In genomic region chr2:205708231-205708631, GRCh38 we compare ENCODE assay signal across 13 cellular contexts. TPM values are rescaled to one million over a fixed set of nuclear protein-coding genes. Genes with fewer than 3 reads are reported as not detected.
DNase-seq lines count a peak whose midpoint lies in the region; ATAC-seq and TF ChIP-seq lines count a peak whose summit lies in the region.
"Had no signal": no experiment of that assay in that cellular context is flagged by ENCODE, and none has a peak within 500 bp of the region (broad histone marks: within the 10 kb centered on the region; RNA-seq: fewer than 3 reads in every experiment).

No MANE protein-coding gene starts in this region.

- H3K4me1 Mint-ChIP-seq in memory B cell: peaks cover 24% of the 10 kb centered on the region

- H3K36me3 Mint-ChIP-seq in memory B cell: no peaks in the 10 kb centered on the region
- H3K36me3 Mint-ChIP-seq: activated naive CD8-positive, alpha-beta T cell treated with anti-CD3 and anti-CD28 coated beads for 36 hours had no signal

- no peak overlapping the region for H3K27ac ChIP-seq in OCI-LY7 (ENCODE audit: low read depth, low read length, poor library complexity, severe bottlenecking)
- peak overlapping the region; percentile 43 for H3K27ac ChIP-seq in suprapubic skin
- H3K27ac ChIP-seq: WERI-Rb-1 had no signal

- peak overlapping the region; percentile 91 for H3K27ac Mint-ChIP-seq in memory B cell
- H3K27ac Mint-ChIP-seq: activated naive CD8-positive, alpha-beta T cell treated with anti-CD3 and anti-CD28 coated beads for 36 hours; type B pancreatic cell had no signal

- no peaks in the 10 kb centered on the region for H3K27me3 Mint-ChIP-seq in memory B cell
- H3K27me3 Mint-ChIP-seq: activated naive CD8-positive, alpha-beta T cell treated with anti-CD3 and anti-CD28 coated beads for 36 hours had no signal

- POLR2A ChIA-PET in OCI-LY7 (lab: Charles Lee): interaction anchor here (0.6 kb wide), 1 partner anchor 11 kb away, joined by 3 read pairs; no protein-coding TSS in a partner anchor

- no peaks in the 10 kb centered on the region for H3K79me2 ChIP-seq in OCI-LY7 (ENCODE audit: insufficient read depth, low read depth, low read length)

- H3K4me2 ChIP-seq in OCI-LY7 (ENCODE audit: low read length): no peak overlapping the region

- intact Hi-C loops in OCI-LY7 (cut with micrococcal nuclease; ENCODE audit: unreplicated experiment): loop anchor here (10.0 kb wide), 1 partner anchor 377 kb away; the partner anchor contains the start of gene INO80D

- H3K9me3 ChIP-seq in OCI-LY7 (ENCODE audit: low read length) (no peaks in the 10 kb centered on the region), suprapubic skin (no peaks in the 10 kb centered on the region)

- DNase-seq in OCI-LY7 (ENCODE audit: low spot score): no peak
- DNase-seq in dermis blood vessel endothelial cell: peak; percentile 93
- no peak for DNase-seq in memory B cell (ENCODE audit: low spot score in 2 of 2)
- no peak for DNase-seq in suprapubic skin (ENCODE audit: low spot score in 2 of 2)
- no peak for DNase-seq in islet precursor cell
- DNase-seq in activated CD4-positive, alpha-beta T cell treated with anti-CD3 and anti-CD28 coated beads, Interleukin-2, amount 50 U/mL, for 4 hours: no peak
- DNase-seq: activated naive CD8-positive, alpha-beta T cell treated with anti-CD3 and anti-CD28 coated beads for 36 hours; DMS153; NCI-H2081; WERI-Rb-1 had no signal

- no peaks in the 10 kb centered on the region for H3K9me2 ChIP-seq in OCI-LY7 (ENCODE audit: insufficient read depth, low read length)

- H3K4me3 Mint-ChIP-seq in memory B cell: no peak overlapping the region
- H3K4me3 Mint-ChIP-seq: activated naive CD8-positive, alpha-beta T cell treated with anti-CD3 and anti-CD28 coated beads for 36 hours; type B pancreatic cell had no signal

- H3K27me3 ChIP-seq in suprapubic skin: no peaks in the 10 kb centered on the region

- no peak for TF ChIP-seq POLR2A in suprapubic skin (IDR thresholded peaks at IDR 0.05)

- no peak for ATAC-seq in memory B cell (ENCODE audit: low read depth)
- ATAC-seq in GM18861 (IDR thresholded peaks at IDR 0.05; ENCODE audit: unreplicated experiment): no peak
- no peak for ATAC-seq in HG03159 (IDR thresholded peaks at IDR 0.05; ENCODE audit: unreplicated experiment)

- H3K36me3 ChIP-seq in OCI-LY7 (ENCODE audit: insufficient read depth, low read length) (no peaks in the 10 kb centered on the region), suprapubic skin (no peaks in the 10 kb centered on the region)
- H3K36me3 ChIP-seq: WERI-Rb-1 had no signal

- H3K9me3 Mint-ChIP-seq in memory B cell: no peaks in the 10 kb centered on the region
- H3K9me3 Mint-ChIP-seq: activated naive CD8-positive, alpha-beta T cell treated with anti-CD3 and anti-CD28 coated beads for 36 hours; type B pancreatic cell had no signal

- no peaks in the 10 kb centered on the region for H4K20me1 ChIP-seq in OCI-LY7 (ENCODE audit: insufficient read depth, low read length)

- H3K4me1 ChIP-seq in OCI-LY7 (ENCODE audit: insufficient read depth, low read length, poor library complexity, severe bottlenecking): peaks cover 37% of the 10 kb centered on the region
- peaks cover 26% of the 10 kb centered on the region for H3K4me1 ChIP-seq in suprapubic skin

- no TSS peak for BruUV-seq in OCI-LY7 (replicated peaks; lab: Mats Ljungman, UMichigan)

- no peak for TF ChIP-seq CTCF in OCI-LY7 (conservative IDR thresholded peaks at IDR 0.05; ENCODE audit: low read length)
- TF ChIP-seq CTCF in suprapubic skin (IDR thresholded peaks at IDR 0.05): no peak

- TF ChIP-seq EP300 in suprapubic skin (IDR thresholded peaks at IDR 0.05): no peak

- H3K4me3 ChIP-seq in OCI-LY7 (ENCODE audit: low read depth, low read length, poor library complexity, severe bottlenecking) (no peak overlapping the region), suprapubic skin (no peak overlapping the region)

- 0 out of 2 replicates have a peak overlapping the region, but pooled peaks have one; percentile 77 for H2AFZ ChIP-seq in OCI-LY7 (ENCODE audit: low read length)

- CTCF ChIA-PET in OCI-LY7 (lab: Charles Lee; ENCODE audit: unreplicated experiment): no interaction called here

- 84% methylated on average over 11 of the region's 11 CpGs for WGBS in suprapubic skin

RNA-seq across cellular contexts. Expression of gene NRP2, which starts 25.9 kb away (rescaled TPM):
- total RNA-seq in OCI-LY7 (2014; rRNA removed; shearing (Covaris generic)): 0.35 and 1.0 TPM in 2 replicates
- total RNA-seq in OCI-LY7 (2022) (2.1 and 2.6 TPM in 2 replicates), dermis blood vessel endothelial cell (165 and 254 TPM in 2 replicates), suprapubic skin (1 to 10 TPM; 3.4 to 8.9 (median 6.6) TPM)

Comparison
In these comparisons a context has a peak if more than half of its experiments do, and no peak if none do; other contexts are left out.
1. RNA of gene NRP2, which starts 25.9 kb away (total RNA-seq): 165 to 254 TPM in dermis blood vessel endothelial cell; 3.4 to 8.9 TPM in suprapubic skin and 0.35 to 2.6 TPM in OCI-LY7; every median in the first group is over 10 times any median in the second.